Comparison of ENCODE assay signal across 8 cellular contexts in the genomic region with DNA sequence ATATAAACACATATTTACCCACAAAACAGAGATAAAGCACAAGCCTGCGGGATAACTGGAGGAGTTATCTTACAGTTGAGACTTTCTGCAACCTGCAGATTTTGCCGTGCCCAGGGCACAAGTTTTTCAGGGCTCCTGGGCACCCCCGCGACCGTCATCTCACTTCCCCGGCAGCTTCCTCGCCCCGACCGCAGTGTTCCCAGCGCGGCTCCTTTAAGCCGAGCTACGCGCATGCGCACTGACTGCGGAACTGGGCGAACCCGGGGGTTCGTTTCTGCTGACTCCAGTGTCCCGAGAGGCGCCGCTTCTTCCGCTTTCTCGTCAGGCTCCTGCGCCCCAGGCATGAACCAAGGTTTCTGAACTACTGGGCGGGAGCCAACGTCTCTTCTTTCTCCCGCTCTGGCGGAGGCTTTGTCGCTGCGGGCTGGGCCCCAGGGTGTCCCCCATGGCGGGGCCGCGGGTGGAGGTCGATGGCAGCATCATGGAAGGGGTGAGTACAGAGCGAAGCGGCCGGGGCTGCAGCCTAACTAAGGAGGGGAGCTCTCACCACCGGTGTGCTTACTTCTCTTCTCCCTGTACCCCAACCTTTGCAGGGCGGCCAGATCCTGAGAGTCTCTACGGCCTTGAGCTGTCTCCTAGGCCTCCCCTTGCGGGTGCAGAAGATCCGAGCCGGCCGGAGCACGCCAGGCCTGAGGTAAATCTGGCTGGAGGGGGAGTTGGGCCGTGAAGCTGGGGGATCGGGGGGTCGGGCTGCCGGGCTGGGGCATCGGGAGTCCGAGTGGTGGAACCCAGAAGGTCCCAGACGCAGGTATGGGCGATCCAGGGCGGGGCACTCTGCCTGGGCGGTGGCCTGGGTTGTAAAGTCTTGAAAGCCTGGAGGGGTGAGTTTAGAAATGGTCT. TPM values are rescaled to one million over a fixed set of nuclear protein-coding genes. Genes with fewer than 3 reads are reported as not detected.
DNase-seq lines count a peak whose midpoint lies in the region; ATAC-seq and TF ChIP-seq lines count a peak whose summit lies in the region.

A gene (plus strand): TSS at position 286 of the 900 bp plus-strand sequence. CDS start 160 bp downstream, at position 446.

- CTCF ChIA-PET in activated CD4-positive, alpha-beta T cell treated with anti-CD3 and anti-CD28 coated beads, Interleukin-2, amount 10 ng/mL, durations not matched to agents 7 days and 5 days (lab: Charles Lee), result interaction anchor here (0.6 to 3.2 kb wide), 13 partner anchors 9 to 859 kb away, joined by 3 to 11 read pairs (median 3); a partner anchor contains a TSS

- POLR2A ChIA-PET in activated CD4-positive, alpha-beta T cell treated with anti-CD3 and anti-CD28 coated beads, Interleukin-2, amount 10 ng/mL, durations not matched to agents 7 days and 5 days (lab: Charles Lee), result no interaction called here

- H3K4me3 Mint-ChIP-seq in activated CD4-positive, alpha-beta T cell treated with anti-CD3 and anti-CD28 coated beads, Interleukin-2, amount 10 ng/mL, durations not matched to agents 7 days and 5 days, result peak within 1 kb of the TSS; percentile 96

- H3K27ac Mint-ChIP-seq in activated CD4-positive, alpha-beta T cell treated with anti-CD3 and anti-CD28 coated beads, Interleukin-2, amount 10 ng/mL, durations not matched to agents 7 days and 5 days, result peak within 1 kb of the TSS; percentile 98

- peak; percentile 96 for DNase-seq in BE2C
- peak; percentile 84 for DNase-seq in NCI-H526 treated with DMSO at 0.1 percent for 48 hours (lab: John Stamatoyannopoulos, UW)
- DNase-seq in activated CD4-positive, alpha-beta T cell treated with anti-CD3 and anti-CD28 coated beads, Interleukin-2, amount 10 ng/mL, durations not matched to agents 7 days and 5 days, result peak; percentile 97
- peak; percentile 44 for DNase-seq in cortex of kidney (lab: John Stamatoyannopoulos, UW)
- DNase-seq in left kidney (ENCODE audit: low read depth, low spot score), result peak; percentile 98
- peak; percentile 96 for DNase-seq in stimulated activated CD4-positive, alpha-beta T cell treated with anti-CD3 and anti-CD28 coated beads, Interleukin-2, amount 100 ng/mL, for 24 hours

- peaks cover 42% of the 10 kb centered on the region for H3K4me1 Mint-ChIP-seq in activated CD4-positive, alpha-beta T cell treated with anti-CD3 and anti-CD28 coated beads, Interleukin-2, amount 10 ng/mL, durations not matched to agents 7 days and 5 days

- H3K36me3 Mint-ChIP-seq in activated CD4-positive, alpha-beta T cell treated with anti-CD3 and anti-CD28 coated beads, Interleukin-2, amount 10 ng/mL, durations not matched to agents 7 days and 5 days (ENCODE audit: low read depth), result peaks cover 44% of the 10 kb centered on the region

- H3K27me3 ChIP-seq in BE2C, result no peaks in the 10 kb centered on the region

- H3K27me3 Mint-ChIP-seq in activated CD4-positive, alpha-beta T cell treated with anti-CD3 and anti-CD28 coated beads, Interleukin-2, amount 10 ng/mL, durations not matched to agents 7 days and 5 days, result no peaks in the 10 kb centered on the region

- H3K9me3 ChIP-seq in BE2C, result no peaks in the 10 kb centered on the region

- no peaks in the 10 kb centered on the region for H3K4me1 ChIP-seq in BE2C

- peaks cover 28% of the 10 kb centered on the region for H3K36me3 ChIP-seq in BE2C

- no peak for TF ChIP-seq CTCF in BE2C (IDR thresholded peaks at IDR 0.05; ENCODE audit: low read depth, low read length)

- peak; percentile 99 for ATAC-seq in GM19324 (IDR thresholded peaks at IDR 0.05; ENCODE audit: low FRiP score, unreplicated experiment)
- ATAC-seq in HG03469 (IDR thresholded peaks at IDR 0.05; ENCODE audit: unreplicated experiment), result peak; percentile 97

- H3K9me3 Mint-ChIP-seq in activated CD4-positive, alpha-beta T cell treated with anti-CD3 and anti-CD28 coated beads, Interleukin-2, amount 10 ng/mL, durations not matched to agents 7 days and 5 days, result peaks cover 2% of the 10 kb centered on the region

- H3K4me3 ChIP-seq in BE2C (ENCODE audit: low read depth, low read length), result peak within 1 kb of the TSS; percentile 96

RNA-seq across cellular contexts. Expression of the gene that starts here (rescaled TPM):
- 18.4 TPM for polyA plus RNA-seq in BE2C (2012; ENCODE audit: insufficient read depth, insufficient read length, low read depth)
- 10 to 100 TPM; 48.2 to 50.6 TPM for total RNA-seq in activated CD4-positive, alpha-beta T cell treated with anti-CD3 and anti-CD28 coated beads, Interleukin-2, amount 10 ng/mL, durations not matched to agents 7 days and 5 days

Comparison
In these comparisons a context has a peak if more than half of its experiments do, and no peak if none do; other contexts are left out.
1. Peak in every context shown above with its lines: DNase-seq, ATAC-seq and H3K4me3 ChIP-seq.
2. DNase-seq: peak in every context shown above with its lines; median percentile 98 in left kidney; 97 in activated CD4-positive, alpha-beta T cell treated with anti-CD3 and anti-CD28 coated beads, Interleukin-2, amount 10 ng/mL, durations not matched to agents 7 days and 5 days; 96 in BE2C; 96 in stimulated activated CD4-positive, alpha-beta T cell treated with anti-CD3 and anti-CD28 coated beads, Interleukin-2, amount 100 ng/mL, for 24 hours; 84 in NCI-H526 treated with DMSO at 0.1 percent for 48 hours; 44 in cortex of kidney.